ENCODE assay signal across 1 cellular context in the genomic region with DNA sequence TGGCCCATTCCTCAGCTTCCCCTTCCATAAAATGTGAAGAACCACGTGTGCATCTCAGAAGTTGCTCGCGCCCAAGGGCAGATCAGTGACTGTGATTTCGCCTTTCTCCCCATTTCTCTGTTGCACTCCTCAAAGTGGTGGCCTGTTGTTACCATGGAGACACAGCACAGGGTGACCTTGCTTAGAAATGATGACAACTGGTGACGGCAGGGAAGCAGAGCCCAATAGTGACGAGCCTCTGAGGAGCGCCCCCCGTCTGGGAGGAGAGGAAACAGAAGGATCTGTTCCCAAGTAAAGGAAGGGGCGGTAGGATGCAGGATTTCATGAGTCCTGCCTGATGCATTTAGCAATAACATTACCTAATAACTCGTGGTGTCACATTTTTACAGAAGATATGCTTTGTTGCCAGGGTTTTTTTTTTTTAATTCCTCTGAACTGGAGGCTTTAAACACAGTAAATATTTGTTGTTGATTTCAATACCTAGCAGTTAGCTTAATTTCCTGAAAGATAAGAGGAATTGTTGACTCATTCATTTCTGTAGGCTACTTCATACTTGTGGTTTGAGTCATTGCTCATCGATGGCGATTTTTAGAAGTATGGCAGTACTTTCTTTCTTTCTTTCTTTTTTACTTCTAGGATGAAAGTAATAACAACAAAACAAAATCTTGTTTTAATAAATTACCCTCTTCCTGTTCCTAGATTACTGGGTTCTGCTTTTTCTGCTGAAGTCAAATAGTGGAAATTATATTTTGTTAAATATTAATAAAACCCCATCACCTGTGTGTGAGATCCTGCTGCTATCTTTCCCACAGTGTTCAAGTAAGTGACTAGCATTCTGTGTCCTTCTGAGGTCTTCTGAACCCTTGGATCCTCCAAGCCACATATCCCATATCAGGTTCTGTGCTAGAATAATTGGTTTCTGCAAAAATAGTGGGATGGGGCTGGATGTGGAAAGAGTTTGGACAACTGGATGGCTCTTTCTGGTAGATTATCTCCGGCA.
TF ChIP-seq lines count a peak whose summit lies in the region.

No MANE protein-coding gene starts in this region.

TF ChIP-seq in HEK293, 187 proteins besides CTCF, POLR2A, EP300 and RAD21 (continued from another document and continues in another):
- TF ChIP-seq, protein P1, sequence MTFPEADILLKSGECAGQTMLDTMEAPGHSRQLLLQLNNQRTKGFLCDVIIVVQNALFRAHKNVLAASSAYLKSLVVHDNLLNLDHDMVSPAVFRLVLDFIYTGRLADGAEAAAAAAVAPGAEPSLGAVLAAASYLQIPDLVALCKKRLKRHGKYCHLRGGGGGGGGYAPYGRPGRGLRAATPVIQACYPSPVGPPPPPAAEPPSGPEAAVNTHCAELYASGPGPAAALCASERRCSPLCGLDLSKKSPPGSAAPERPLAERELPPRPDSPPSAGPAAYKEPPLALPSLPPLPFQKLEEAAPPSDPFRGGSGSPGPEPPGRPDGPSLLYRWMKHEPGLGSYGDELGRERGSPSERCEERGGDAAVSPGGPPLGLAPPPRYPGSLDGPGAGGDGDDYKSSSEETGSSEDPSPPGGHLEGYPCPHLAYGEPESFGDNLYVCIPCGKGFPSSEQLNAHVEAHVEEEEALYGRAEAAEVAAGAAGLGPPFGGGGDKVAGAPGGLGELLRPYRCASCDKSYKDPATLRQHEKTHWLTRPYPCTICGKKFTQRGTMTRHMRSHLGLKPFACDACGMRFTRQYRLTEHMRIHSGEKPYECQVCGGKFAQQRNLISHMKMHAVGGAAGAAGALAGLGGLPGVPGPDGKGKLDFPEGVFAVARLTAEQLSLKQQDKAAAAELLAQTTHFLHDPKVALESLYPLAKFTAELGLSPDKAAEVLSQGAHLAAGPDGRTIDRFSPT (tag by site-specific recombination; IDR thresholded peaks at IDR 0.05) = 0 out of 2 replicates have a peak, but pooled peaks have one; percentile 19
- TF ChIP-seq, protein P2, sequence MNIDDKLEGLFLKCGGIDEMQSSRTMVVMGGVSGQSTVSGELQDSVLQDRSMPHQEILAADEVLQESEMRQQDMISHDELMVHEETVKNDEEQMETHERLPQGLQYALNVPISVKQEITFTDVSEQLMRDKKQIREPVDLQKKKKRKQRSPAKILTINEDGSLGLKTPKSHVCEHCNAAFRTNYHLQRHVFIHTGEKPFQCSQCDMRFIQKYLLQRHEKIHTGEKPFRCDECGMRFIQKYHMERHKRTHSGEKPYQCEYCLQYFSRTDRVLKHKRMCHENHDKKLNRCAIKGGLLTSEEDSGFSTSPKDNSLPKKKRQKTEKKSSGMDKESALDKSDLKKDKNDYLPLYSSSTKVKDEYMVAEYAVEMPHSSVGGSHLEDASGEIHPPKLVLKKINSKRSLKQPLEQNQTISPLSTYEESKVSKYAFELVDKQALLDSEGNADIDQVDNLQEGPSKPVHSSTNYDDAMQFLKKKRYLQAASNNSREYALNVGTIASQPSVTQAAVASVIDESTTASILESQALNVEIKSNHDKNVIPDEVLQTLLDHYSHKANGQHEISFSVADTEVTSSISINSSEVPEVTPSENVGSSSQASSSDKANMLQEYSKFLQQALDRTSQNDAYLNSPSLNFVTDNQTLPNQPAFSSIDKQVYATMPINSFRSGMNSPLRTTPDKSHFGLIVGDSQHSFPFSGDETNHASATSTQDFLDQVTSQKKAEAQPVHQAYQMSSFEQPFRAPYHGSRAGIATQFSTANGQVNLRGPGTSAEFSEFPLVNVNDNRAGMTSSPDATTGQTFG (tag by site-specific recombination; IDR thresholded peaks at IDR 0.05; ENCODE audit: borderline replicate concordance) = no peak
- TF ChIP-seq ZNF501 (tag by site-specific recombination; IDR thresholded peaks at IDR 0.05) (no peak), MZF1 (tag by site-specific recombination; IDR thresholded peaks at IDR 0.05; ENCODE audit: borderline replicate concordance) (no peak), HOXD13 (CRISPR knock-in tag; IDR thresholded peaks at IDR 0.05; ENCODE audit: borderline replicate concordance) (no peak), SETDB1 (IDR thresholded peaks at IDR 0.05; ENCODE audit: insufficient read length, low read length) (no peak), ZNF114 (tag by site-specific recombination; IDR thresholded peaks at IDR 0.05) (no peak), EGR2 (tag by site-specific recombination; IDR thresholded peaks at IDR 0.05; ENCODE audit: low read depth) (no peak), GLI2 (tag by site-specific recombination; IDR thresholded peaks at IDR 0.05; ENCODE audit: borderline replicate concordance, low read depth) (no peak), ZNF302 (tag by site-specific recombination; IDR thresholded peaks at IDR 0.05; ENCODE audit: low read depth) (no peak), SCRT1 (tag by site-specific recombination; IDR thresholded peaks at IDR 0.05; ENCODE audit: borderline replicate concordance) (no peak), ZNF266 (tag by site-specific recombination; IDR thresholded peaks at IDR 0.05; ENCODE audit: low read depth) (no peak), ZSCAN23 (tag by site-specific recombination; IDR thresholded peaks at IDR 0.05) (peak; percentile 75; the same call in 1 of the 2 replicates), SALL2 (tag by site-specific recombination; IDR thresholded peaks at IDR 0.05; ENCODE audit: borderline replicate concordance) (no peak), ZNF530 (tag by site-specific recombination; IDR thresholded peaks at IDR 0.05; ENCODE audit: low read depth) (no peak), ZNF529 (tag by site-specific recombination; IDR thresholded peaks at IDR 0.05; ENCODE audit: insufficient replicate concordance) (no peak), YY2 (tag by site-specific recombination; IDR thresholded peaks at IDR 0.05) (no peak), ZBTB21 (tag by site-specific recombination; IDR thresholded peaks at IDR 0.05) (peak; percentile 87), ZNF16 (tag by site-specific recombination; IDR thresholded peaks at IDR 0.05; ENCODE audit: low read depth) (no peak), ZIC2 (tag by site-specific recombination; IDR thresholded peaks at IDR 0.05) (no peak), ZNF292 (tag by site-specific recombination; IDR thresholded peaks at IDR 0.05; ENCODE audit: borderline replicate concordance, low read depth) (no peak), ZSCAN30 (tag by site-specific recombination; IDR thresholded peaks at IDR 0.05) (no peak), ZSCAN16 (tag by site-specific recombination; IDR thresholded peaks at IDR 0.05) (no peak), ZNF133 (tag by site-specific recombination; IDR thresholded peaks at IDR 0.05) (no peak), ZNF350 (tag by site-specific recombination; IDR thresholded peaks at IDR 0.05) (no peak), ZNF747 (tag by site-specific recombination; IDR thresholded peaks at IDR 0.05) (no peak), ZNF239 (tag by site-specific recombination; IDR thresholded peaks at IDR 0.05) (no peak), ZNF174 (tag by site-specific recombination; IDR thresholded peaks at IDR 0.05) (no peak)
- TF ChIP-seq, protein P3, sequence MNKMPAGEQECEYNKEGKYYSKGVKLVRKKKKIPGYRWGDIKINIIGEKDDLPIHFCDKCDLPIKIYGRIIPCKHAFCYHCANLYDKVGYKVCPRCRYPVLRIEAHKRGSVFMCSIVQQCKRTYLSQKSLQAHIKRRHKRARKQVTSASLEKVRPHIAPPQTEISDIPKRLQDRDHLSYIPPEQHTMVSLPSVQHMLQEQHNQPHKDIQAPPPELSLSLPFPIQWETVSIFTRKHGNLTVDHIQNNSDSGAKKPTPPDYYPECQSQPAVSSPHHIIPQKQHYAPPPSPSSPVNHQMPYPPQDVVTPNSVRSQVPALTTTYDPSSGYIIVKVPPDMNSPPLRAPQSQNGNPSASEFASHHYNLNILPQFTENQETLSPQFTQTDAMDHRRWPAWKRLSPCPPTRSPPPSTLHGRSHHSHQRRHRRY (tag by site-specific recombination; IDR thresholded peaks at IDR 0.05) = no peak
- TF ChIP-seq, protein P4, sequence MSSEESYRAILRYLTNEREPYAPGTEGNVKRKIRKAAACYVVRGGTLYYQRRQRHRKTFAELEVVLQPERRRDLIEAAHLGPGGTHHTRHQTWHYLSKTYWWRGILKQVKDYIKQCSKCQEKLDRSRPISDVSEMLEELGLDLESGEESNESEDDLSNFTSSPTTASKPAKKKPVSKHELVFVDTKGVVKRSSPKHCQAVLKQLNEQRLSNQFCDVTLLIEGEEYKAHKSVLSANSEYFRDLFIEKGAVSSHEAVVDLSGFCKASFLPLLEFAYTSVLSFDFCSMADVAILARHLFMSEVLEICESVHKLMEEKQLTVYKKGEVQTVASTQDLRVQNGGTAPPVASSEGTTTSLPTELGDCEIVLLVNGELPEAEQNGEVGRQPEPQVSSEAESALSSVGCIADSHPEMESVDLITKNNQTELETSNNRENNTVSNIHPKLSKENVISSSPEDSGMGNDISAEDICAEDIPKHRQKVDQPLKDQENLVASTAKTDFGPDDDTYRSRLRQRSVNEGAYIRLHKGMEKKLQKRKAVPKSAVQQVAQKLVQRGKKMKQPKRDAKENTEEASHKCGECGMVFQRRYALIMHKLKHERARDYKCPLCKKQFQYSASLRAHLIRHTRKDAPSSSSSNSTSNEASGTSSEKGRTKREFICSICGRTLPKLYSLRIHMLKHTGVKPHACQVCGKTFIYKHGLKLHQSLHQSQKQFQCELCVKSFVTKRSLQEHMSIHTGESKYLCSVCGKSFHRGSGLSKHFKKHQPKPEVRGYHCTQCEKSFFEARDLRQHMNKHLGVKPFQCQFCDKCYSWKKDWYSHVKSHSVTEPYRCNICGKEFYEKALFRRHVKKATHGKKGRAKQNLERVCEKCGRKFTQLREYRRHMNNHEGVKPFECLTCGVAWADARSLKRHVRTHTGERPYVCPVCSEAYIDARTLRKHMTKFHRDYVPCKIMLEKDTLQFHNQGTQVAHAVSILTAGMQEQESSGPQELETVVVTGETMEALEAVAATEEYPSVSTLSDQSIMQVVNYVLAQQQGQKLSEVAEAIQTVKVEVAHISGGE (tag by site-specific recombination; conservative IDR thresholded peaks at IDR 0.05; ENCODE audit: low read depth) = no peak
- TF ChIP-seq, protein P5, sequence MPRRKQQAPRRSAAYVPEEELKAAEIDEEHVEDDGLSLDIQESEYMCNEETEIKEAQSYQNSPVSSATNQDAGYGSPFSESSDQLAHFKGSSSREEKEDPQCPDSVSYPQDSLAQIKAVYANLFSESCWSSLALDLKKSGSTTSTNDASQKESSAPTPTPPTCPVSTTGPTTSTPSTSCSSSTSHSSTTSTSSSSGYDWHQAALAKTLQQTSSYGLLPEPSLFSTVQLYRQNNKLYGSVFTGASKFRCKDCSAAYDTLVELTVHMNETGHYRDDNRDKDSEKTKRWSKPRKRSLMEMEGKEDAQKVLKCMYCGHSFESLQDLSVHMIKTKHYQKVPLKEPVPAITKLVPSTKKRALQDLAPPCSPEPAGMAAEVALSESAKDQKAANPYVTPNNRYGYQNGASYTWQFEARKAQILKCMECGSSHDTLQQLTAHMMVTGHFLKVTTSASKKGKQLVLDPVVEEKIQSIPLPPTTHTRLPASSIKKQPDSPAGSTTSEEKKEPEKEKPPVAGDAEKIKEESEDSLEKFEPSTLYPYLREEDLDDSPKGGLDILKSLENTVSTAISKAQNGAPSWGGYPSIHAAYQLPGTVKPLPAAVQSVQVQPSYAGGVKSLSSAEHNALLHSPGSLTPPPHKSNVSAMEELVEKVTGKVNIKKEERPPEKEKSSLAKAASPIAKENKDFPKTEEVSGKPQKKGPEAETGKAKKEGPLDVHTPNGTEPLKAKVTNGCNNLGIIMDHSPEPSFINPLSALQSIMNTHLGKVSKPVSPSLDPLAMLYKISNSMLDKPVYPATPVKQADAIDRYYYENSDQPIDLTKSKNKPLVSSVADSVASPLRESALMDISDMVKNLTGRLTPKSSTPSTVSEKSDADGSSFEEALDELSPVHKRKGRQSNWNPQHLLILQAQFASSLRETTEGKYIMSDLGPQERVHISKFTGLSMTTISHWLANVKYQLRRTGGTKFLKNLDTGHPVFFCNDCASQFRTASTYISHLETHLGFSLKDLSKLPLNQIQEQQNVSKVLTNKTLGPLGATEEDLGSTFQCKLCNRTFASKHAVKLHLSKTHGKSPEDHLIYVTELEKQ (tag by site-specific recombination; IDR thresholded peaks at IDR 0.05; ENCODE audit: borderline replicate concordance) = peak; percentile 70; the same call in 1 of the 2 replicates
- TF ChIP-seq, protein P6, sequence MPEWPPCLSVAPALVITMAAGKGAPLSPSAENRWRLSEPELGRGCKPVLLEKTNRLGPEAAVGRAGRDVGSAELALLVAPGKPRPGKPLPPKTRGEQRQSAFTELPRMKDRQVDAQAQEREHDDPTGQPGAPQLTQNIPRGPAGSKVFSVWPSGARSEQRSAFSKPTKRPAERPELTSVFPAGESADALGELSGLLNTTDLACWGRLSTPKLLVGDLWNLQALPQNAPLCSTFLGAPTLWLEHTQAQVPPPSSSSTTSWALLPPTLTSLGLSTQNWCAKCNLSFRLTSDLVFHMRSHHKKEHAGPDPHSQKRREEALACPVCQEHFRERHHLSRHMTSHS (tag by site-specific recombination; IDR thresholded peaks at IDR 0.05) = no peak
- TF ChIP-seq, protein P7, sequence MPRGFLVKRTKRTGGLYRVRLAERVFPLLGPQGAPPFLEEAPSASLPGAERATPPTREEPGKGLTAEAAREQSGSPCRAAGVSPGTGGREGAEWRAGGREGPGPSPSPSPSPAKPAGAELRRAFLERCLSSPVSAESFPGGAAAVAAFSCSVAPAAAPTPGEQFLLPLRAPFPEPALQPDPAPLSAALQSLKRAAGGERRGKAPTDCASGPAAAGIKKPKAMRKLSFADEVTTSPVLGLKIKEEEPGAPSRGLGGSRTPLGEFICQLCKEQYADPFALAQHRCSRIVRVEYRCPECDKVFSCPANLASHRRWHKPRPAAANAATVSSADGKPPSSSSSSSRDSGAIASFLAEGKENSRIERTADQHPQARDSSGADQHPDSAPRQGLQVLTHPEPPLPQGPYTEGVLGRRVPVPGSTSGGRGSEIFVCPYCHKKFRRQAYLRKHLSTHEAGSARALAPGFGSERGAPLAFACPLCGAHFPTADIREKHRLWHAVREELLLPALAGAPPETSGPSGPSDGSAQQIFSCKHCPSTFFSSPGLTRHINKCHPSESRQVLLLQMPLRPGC (tag by site-specific recombination; IDR thresholded peaks at IDR 0.05) = peak; percentile 76
- TF ChIP-seq, protein P8, sequence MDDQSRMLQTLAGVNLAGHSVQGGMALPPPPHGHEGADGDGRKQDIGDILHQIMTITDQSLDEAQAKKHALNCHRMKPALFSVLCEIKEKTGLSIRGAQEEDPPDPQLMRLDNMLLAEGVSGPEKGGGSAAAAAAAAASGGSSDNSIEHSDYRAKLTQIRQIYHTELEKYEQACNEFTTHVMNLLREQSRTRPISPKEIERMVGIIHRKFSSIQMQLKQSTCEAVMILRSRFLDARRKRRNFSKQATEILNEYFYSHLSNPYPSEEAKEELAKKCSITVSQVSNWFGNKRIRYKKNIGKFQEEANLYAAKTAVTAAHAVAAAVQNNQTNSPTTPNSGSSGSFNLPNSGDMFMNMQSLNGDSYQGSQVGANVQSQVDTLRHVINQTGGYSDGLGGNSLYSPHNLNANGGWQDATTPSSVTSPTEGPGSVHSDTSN (CRISPR knock-in tag; IDR thresholded peaks at IDR 0.05) = no peak
